9 cellular contexts compared by ENCODE assay signal in the genomic region with DNA sequence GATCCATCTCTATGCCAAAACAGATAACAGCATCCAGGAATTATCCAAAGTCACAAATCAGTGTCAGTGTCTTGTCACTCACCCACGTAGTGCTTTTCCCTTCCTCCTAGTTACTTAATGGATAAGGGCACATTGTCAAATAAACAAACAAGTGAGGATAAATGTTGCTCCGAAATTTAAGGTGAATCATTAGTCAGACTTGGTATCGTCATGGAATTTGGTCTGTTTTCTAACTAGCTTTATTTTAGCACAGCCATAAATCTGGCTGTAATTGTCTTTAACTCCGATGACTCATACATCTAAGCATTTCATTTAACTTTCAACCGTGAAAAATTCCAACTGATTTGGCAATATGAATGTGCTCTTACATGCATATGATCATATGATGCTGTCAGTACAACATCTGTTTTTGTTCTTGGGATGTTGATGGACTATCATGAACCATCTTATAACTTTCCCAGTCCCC.
A peak's percentile ranks its signal among the peaks of the same experiment; 100 is the strongest.
DNase-seq lines count a peak whose midpoint lies in the region; TF ChIP-seq lines count a peak whose summit lies in the region.
"Had no signal": no experiment of that assay in that cellular context is flagged by ENCODE, and none has a peak within 500 bp of the region (broad histone marks: within the 10 kb centered on the region; RNA-seq: fewer than 3 reads in every experiment).

No MANE protein-coding gene starts in this region.

- intact Hi-C loops in posterior cingulate gyrus (cut with DNase I) = no loop called here
- intact Hi-C loops in activated CD4-positive, alpha-beta T cell treated with anti-CD3 and anti-CD28 coated beads, Interleukin-2, amount 10 ng/mL, durations not matched to agents 24 days and 14 days (cut with micrococcal nuclease) = no loop called here

- H3K4me1 Mint-ChIP-seq in chondrocyte (ENCODE audit: low read depth) = peaks cover 15% of the 10 kb centered on the region
- no peaks in the 10 kb centered on the region for H3K4me1 Mint-ChIP-seq in activated CD4-positive, alpha-beta T cell treated with anti-CD3 and anti-CD28 coated beads, Interleukin-2, amount 10 ng/mL, durations not matched to agents 24 days and 14 days

- H3K4me3 Mint-ChIP-seq in chondrocyte (ENCODE audit: unreplicated experiment) = no peak overlapping the region
- no peak overlapping the region for H3K4me3 Mint-ChIP-seq in activated CD4-positive, alpha-beta T cell treated with anti-CD3 and anti-CD28 coated beads, Interleukin-2, amount 10 ng/mL, durations not matched to agents 24 days and 14 days

- no peak overlapping the region for H3K4me3 ChIP-seq in muscle layer of duodenum (ENCODE audit: low read depth in 1 of 2, low read length in 2 of 2)
- H3K4me3 ChIP-seq: heart right ventricle had no signal

- no peaks in the 10 kb centered on the region for H3K27me3 ChIP-seq in muscle layer of duodenum (ENCODE audit: low read depth, low read length)
- H3K27me3 ChIP-seq: heart right ventricle had no signal

- H3K27ac Mint-ChIP-seq in chondrocyte (ENCODE audit: unreplicated experiment) = peak overlapping the region; percentile 74
- H3K27ac Mint-ChIP-seq in activated CD4-positive, alpha-beta T cell treated with anti-CD3 and anti-CD28 coated beads, Interleukin-2, amount 10 ng/mL, durations not matched to agents 24 days and 14 days = no peak overlapping the region

- no peaks in the 10 kb centered on the region for H3K9me3 Mint-ChIP-seq in chondrocyte (ENCODE audit: low read depth)
- no peaks in the 10 kb centered on the region for H3K9me3 Mint-ChIP-seq in activated CD4-positive, alpha-beta T cell treated with anti-CD3 and anti-CD28 coated beads, Interleukin-2, amount 10 ng/mL, durations not matched to agents 24 days and 14 days

- no peaks in the 10 kb centered on the region for H3K36me3 Mint-ChIP-seq in chondrocyte (ENCODE audit: low read depth)
- no peaks in the 10 kb centered on the region for H3K36me3 Mint-ChIP-seq in activated CD4-positive, alpha-beta T cell treated with anti-CD3 and anti-CD28 coated beads, Interleukin-2, amount 10 ng/mL, durations not matched to agents 24 days and 14 days (ENCODE audit: low read depth)

- DNase-seq in AG08395 (ENCODE audit: low spot score) = peak; percentile 70
- peak; percentile 92 for DNase-seq in M059J (ENCODE audit: low read depth)
- DNase-seq in chondrocyte (ENCODE audit: low spot score) = no peak
- no peak for DNase-seq in posterior cingulate gyrus
- no peak for DNase-seq in NCI-H2081 treated with DMSO at 0.1 percent for 48 hours (lab: John Stamatoyannopoulos, UW)
- no peak for DNase-seq in activated CD4-positive, alpha-beta T cell treated with anti-CD3 and anti-CD28 coated beads, Interleukin-2, amount 10 ng/mL, durations not matched to agents 24 days and 14 days
- DNase-seq in activated CD4-positive, alpha-beta T cell treated with anti-CD3 and anti-CD28 coated beads for 1 hour = no peak
- DNase-seq: heart right ventricle had no signal

- peak overlapping the region; percentile 37 for H3K27ac ChIP-seq in muscle layer of duodenum (ENCODE audit: low read length)

- H3K4me1 ChIP-seq in muscle layer of duodenum (ENCODE audit: control insufficient read depth in 1 of 2, insufficient read depth in 2 of 2, low read length in 2 of 2) = peaks cover 0 to 18% of the 10 kb centered on the region in 2 donors

- no peak for TF ChIP-seq CTCF in chondrocyte (IDR thresholded peaks at IDR 0.05)

- no peaks in the 10 kb centered on the region for H3K27me3 Mint-ChIP-seq in chondrocyte (ENCODE audit: low read depth)
- H3K27me3 Mint-ChIP-seq in activated CD4-positive, alpha-beta T cell treated with anti-CD3 and anti-CD28 coated beads, Interleukin-2, amount 10 ng/mL, durations not matched to agents 24 days and 14 days = peaks cover 5% of the 10 kb centered on the region

- no peaks in the 10 kb centered on the region for H3K9me3 ChIP-seq in muscle layer of duodenum (ENCODE audit: control insufficient read depth in 1 of 2, low read length in 2 of 2)
- H3K9me3 ChIP-seq: heart right ventricle had no signal

- H3K36me3 ChIP-seq in muscle layer of duodenum (ENCODE audit: control insufficient read depth in 1 of 2, insufficient read depth in 2 of 2, low read length in 2 of 2) = no peaks in the 10 kb centered on the region
- H3K36me3 ChIP-seq: heart right ventricle had no signal

Comparison
In these comparisons a context has a peak if more than half of its experiments do, and no peak if none do; other contexts are left out.
1. DNase-seq: peak in AG08395 (single experiment) and M059J (single experiment); none in chondrocyte (single experiment), posterior cingulate gyrus (0 of 10), NCI-H2081 treated with DMSO at 0.1 percent for 48 hours (single experiment), activated CD4-positive, alpha-beta T cell treated with anti-CD3 and anti-CD28 coated beads, Interleukin-2, amount 10 ng/mL, durations not matched to agents 24 days and 14 days (single experiment) and activated CD4-positive, alpha-beta T cell treated with anti-CD3 and anti-CD28 coated beads for 1 hour (single experiment).